2 cellular contexts compared by ENCODE assay signal in genomic region chr10:44925811-44926760, GRCh38.
TF ChIP-seq lines count a peak whose summit lies in the region.

No MANE protein-coding gene starts in this region.

TF ChIP-seq in HEK293, 187 proteins besides CTCF, POLR2A, EP300 and RAD21 (continued from another document):
- no peak for TF ChIP-seq ZNF280C (tag by site-specific recombination; IDR thresholded peaks at IDR 0.05)
- TF ChIP-seq ZNF37A (tag by site-specific recombination; IDR thresholded peaks at IDR 0.05): no peak
- peak; percentile 44; the same call in 1 of the 2 replicates for TF ChIP-seq ZSCAN4 (tag by site-specific recombination; IDR thresholded peaks at IDR 0.05)
- no peak for TF ChIP-seq PRDM1 (tag by site-specific recombination; IDR thresholded peaks at IDR 0.05)
- TF ChIP-seq ZNF549 (tag by site-specific recombination; IDR thresholded peaks at IDR 0.05): no peak
- TF ChIP-seq IKZF3 (tag by site-specific recombination; IDR thresholded peaks at IDR 0.05): no peak
- no peak for TF ChIP-seq ZNF704 (tag by site-specific recombination; IDR thresholded peaks at IDR 0.05)
- no peak for TF ChIP-seq ZNF202 (tag by site-specific recombination; IDR thresholded peaks at IDR 0.05; ENCODE audit: borderline replicate concordance)
- TF ChIP-seq, protein P1, sequence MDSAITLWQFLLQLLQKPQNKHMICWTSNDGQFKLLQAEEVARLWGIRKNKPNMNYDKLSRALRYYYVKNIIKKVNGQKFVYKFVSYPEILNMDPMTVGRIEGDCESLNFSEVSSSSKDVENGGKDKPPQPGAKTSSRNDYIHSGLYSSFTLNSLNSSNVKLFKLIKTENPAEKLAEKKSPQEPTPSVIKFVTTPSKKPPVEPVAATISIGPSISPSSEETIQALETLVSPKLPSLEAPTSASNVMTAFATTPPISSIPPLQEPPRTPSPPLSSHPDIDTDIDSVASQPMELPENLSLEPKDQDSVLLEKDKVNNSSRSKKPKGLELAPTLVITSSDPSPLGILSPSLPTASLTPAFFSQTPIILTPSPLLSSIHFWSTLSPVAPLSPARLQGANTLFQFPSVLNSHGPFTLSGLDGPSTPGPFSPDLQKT (IDR thresholded peaks at IDR 0.05; ENCODE audit: borderline replicate concordance, low read depth, low read length): no peak
- no peak for TF ChIP-seq PRDM2 (tag by site-specific recombination; IDR thresholded peaks at IDR 0.05; ENCODE audit: borderline replicate concordance)
- TF ChIP-seq ZNF600 (tag by site-specific recombination; IDR thresholded peaks at IDR 0.05): no peak

TF ChIP-seq in GM23338, 12 proteins besides CTCF, POLR2A, EP300 and RAD21 (continued from another document):
- no peak for TF ChIP-seq ETS1 (IDR thresholded peaks at IDR 0.05)
- no peak for TF ChIP-seq POLR2AphosphoS5 (IDR thresholded peaks at IDR 0.05; ENCODE audit: low read depth)
- no peak for TF ChIP-seq NANOG (IDR thresholded peaks at IDR 0.05; ENCODE audit: borderline replicate concordance)
- no peak for TF ChIP-seq STAT1 (IDR thresholded peaks at IDR 0.05; ENCODE audit: unreplicated experiment)
- TF ChIP-seq, protein P2, sequence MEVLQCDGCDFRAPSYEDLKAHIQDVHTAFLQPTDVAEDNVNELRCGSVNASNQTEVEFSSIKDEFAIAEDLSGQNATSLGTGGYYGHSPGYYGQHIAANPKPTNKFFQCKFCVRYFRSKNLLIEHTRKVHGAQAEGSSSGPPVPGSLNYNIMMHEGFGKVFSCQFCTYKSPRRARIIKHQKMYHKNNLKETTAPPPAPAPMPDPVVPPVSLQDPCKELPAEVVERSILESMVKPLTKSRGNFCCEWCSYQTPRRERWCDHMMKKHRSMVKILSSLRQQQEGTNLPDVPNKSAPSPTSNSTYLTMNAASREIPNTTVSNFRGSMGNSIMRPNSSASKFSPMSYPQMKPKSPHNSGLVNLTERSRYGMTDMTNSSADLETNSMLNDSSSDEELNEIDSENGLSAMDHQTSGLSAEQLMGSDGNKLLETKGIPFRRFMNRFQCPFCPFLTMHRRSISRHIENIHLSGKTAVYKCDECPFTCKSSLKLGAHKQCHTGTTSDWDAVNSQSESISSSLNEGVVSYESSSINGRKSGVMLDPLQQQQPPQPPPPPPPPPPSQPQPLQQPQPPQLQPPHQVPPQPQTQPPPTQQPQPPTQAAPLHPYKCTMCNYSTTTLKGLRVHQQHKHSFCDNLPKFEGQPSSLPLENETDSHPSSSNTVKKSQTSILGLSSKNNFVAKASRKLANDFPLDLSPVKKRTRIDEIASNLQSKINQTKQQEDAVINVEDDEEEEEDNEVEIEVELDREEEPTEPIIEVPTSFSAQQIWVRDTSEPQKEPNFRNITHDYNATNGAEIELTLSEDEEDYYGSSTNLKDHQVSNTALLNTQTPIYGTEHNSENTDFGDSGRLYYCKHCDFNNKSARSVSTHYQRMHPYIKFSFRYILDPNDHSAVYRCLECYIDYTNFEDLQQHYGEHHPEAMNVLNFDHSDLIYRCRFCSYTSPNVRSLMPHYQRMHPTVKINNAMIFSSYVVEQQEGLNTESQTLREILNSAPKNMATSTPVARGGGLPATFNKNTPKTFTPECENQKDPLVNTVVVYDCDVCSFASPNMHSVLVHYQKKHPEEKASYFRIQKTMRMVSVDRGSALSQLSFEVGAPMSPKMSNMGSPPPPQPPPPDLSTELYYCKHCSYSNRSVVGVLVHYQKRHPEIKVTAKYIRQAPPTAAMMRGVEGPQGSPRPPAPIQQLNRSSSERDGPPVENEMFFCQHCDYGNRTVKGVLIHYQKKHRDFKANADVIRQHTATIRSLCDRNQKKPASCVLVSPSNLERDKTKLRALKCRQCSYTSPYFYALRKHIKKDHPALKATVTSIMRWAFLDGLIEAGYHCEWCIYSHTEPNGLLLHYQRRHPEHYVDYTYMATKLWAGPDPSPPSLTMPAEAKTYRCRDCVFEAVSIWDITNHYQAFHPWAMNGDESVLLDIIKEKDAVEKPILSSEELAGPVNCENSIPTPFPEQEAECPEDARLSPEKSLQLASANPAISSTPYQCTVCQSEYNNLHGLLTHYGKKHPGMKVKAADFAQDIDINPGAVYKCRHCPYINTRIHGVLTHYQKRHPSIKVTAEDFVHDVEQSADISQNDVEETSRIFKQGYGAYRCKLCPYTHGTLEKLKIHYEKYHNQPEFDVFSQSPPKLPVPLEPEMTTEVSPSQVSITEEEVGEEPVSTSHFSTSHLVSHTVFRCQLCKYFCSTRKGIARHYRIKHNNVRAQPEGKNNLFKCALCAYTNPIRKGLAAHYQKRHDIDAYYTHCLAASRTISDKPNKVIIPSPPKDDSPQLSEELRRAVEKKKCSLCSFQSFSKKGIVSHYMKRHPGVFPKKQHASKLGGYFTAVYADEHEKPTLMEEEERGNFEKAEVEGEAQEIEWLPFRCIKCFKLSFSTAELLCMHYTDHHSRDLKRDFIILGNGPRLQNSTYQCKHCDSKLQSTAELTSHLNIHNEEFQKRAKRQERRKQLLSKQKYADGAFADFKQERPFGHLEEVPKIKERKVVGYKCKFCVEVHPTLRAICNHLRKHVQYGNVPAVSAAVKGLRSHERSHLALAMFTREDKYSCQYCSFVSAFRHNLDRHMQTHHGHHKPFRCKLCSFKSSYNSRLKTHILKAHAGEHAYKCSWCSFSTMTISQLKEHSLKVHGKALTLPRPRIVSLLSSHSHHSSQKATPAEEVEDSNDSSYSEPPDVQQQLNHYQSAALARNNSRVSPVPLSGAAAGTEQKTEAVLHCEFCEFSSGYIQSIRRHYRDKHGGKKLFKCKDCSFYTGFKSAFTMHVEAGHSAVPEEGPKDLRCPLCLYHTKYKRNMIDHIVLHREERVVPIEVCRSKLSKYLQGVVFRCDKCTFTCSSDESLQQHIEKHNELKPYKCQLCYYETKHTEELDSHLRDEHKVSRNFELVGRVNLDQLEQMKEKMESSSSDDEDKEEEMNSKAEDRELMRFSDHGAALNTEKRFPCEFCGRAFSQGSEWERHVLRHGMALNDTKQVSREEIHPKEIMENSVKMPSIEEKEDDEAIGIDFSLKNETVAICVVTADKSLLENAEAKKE (CRISPR knock-in tag; IDR thresholded peaks at IDR 0.05): no peak
- no peak for TF ChIP-seq ZNF114 (CRISPR knock-in tag; IDR thresholded peaks at IDR 0.05)
- no peak for TF ChIP-seq EZH2 (IDR thresholded peaks at IDR 0.05; ENCODE audit: low read depth, unreplicated experiment)
- TF ChIP-seq CREB1 (CRISPR knock-in tag; IDR thresholded peaks at IDR 0.05; ENCODE audit: low read depth): no peak
- no peak for TF ChIP-seq EZH2phosphoT487 (IDR thresholded peaks at IDR 0.05; ENCODE audit: unreplicated experiment)
- no peak for TF ChIP-seq JUNB (IDR thresholded peaks at IDR 0.05; ENCODE audit: unreplicated experiment)
